Comparison of ENCODE assay signal across 1 cellular context in genomic region chr5:98880598-98880997, GRCh38.
TF ChIP-seq lines count a peak whose summit lies in the region.

No MANE protein-coding gene starts in this region.

TF ChIP-seq in K562, 482 proteins besides CTCF, POLR2A, EP300 and RAD21:
- TF ChIP-seq MXI1 (IDR thresholded peaks at IDR 0.05; ENCODE audit: low read depth, low read length) (no peak), EGR1 (conservative IDR thresholded peaks at IDR 0.05) (no peak), GTF2F1 (IDR thresholded peaks at IDR 0.05; ENCODE audit: low read depth, low read length) (no peak), TOE1 (IDR thresholded peaks at IDR 0.05; ENCODE audit: borderline replicate concordance) (no peak), TOE1 (CRISPR knock-in tag; IDR thresholded peaks at IDR 0.05; ENCODE audit: borderline replicate concordance, low read depth) (no peak), EHMT2 (IDR thresholded peaks at IDR 0.05) (no peak), ERF (CRISPR knock-in tag; IDR thresholded peaks at IDR 0.05) (no peak)
- TF ChIP-seq, protein P1, sequence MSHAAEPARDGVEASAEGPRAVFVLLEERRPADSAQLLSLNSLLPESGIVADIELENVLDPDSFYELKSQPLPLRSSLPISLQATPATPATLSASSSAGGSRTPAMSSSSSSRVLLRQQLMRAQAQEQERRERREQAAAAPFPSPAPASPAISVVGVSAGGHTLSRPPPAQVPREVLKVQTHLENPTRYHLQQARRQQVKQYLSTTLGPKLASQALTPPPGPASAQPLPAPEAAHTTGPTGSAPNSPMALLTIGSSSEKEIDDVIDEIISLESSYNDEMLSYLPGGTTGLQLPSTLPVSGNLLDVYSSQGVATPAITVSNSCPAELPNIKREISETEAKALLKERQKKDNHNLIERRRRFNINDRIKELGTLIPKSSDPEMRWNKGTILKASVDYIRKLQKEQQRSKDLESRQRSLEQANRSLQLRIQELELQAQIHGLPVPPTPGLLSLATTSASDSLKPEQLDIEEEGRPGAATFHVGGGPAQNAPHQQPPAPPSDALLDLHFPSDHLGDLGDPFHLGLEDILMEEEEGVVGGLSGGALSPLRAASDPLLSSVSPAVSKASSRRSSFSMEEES (CRISPR knock-in tag; IDR thresholded peaks at IDR 0.05): no peak
- TF ChIP-seq, protein P2, sequence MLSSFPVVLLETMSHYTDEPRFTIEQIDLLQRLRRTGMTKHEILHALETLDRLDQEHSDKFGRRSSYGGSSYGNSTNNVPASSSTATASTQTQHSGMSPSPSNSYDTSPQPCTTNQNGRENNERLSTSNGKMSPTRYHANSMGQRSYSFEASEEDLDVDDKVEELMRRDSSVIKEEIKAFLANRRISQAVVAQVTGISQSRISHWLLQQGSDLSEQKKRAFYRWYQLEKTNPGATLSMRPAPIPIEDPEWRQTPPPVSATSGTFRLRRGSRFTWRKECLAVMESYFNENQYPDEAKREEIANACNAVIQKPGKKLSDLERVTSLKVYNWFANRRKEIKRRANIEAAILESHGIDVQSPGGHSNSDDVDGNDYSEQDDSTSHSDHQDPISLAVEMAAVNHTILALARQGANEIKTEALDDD (IDR thresholded peaks at IDR 0.05): no peak
